18 cellular contexts compared by ENCODE assay signal in genomic region chr17:58271532-58271931, GRCh38. TPM values are rescaled to one million over a fixed set of nuclear protein-coding genes. Genes with fewer than 3 reads are reported as not detected.
"Had no signal": no experiment of that assay in that cellular context is flagged by ENCODE, and none has a peak within 500 bp of the region (broad histone marks: within the 10 kb centered on the region; RNA-seq: fewer than 3 reads in every experiment).

No MANE protein-coding gene starts in this region.

- H3K27me3 ChIP-seq: hepatocyte, thyroid gland had no signal

- DNase-seq: dorsolateral prefrontal cortex; effector CD8-positive, alpha-beta T cell; foreskin melanocyte; head of caudate nucleus; left colon; mammary epithelial cell; right cardiac atrium; small intestine; stimulated activated CD4-positive, alpha-beta T cell treated with anti-CD3 and anti-CD28 coated beads, Interleukin-2, amount 100 ng/mL, for 48 hours; stimulated activated naive CD4-positive, alpha-beta T cell treated with Interleukin-2 at 50 U/mL for 16 hours; thyroid gland had no signal

- H3K27ac ChIP-seq: coronary artery, dorsolateral prefrontal cortex, hepatocyte, suprapubic skin, thyroid gland had no signal

- H3K4me1 ChIP-seq: suprapubic skin, thyroid gland had no signal

- H3K36me3 ChIP-seq: suprapubic skin, thyroid gland had no signal

- H3K9me3 ChIP-seq: suprapubic skin, thyroid gland had no signal

- H3K4me3 ChIP-seq: coronary artery, dorsolateral prefrontal cortex, hepatocyte, suprapubic skin, thyroid gland had no signal

- ATAC-seq: left colon, right cardiac atrium had no signal

RNA-seq across cellular contexts. Expression of gene MPO, which starts 9.2 kb away (rescaled TPM):
- total RNA-seq: mammary epithelial cell, mesothelial cell of epicardium, suprapubic skin had no signal
- polyA plus RNA-seq: hepatocyte, mammary epithelial cell had no signal

RNA-seq across cellular contexts. Expression of gene LPO, which starts 33.1 kb away (rescaled TPM):
- total RNA-seq: cerebellum, left colon, liver, mammary epithelial cell, right cardiac atrium had no signal
- polyA plus RNA-seq: esophagus, liver, mammary epithelial cell had no signal

RNA-seq across cellular contexts. Expression of gene TSPOAP1, which starts 57.1 kb away (rescaled TPM):
- polyA plus RNA-seq: mammary epithelial cell had no signal
